In genomic region chr16:65234721-65235320, GRCh38 we compare ENCODE assay signal across 7 cellular contexts.
DNase-seq lines count a peak whose midpoint lies in the region; TF ChIP-seq lines count a peak whose summit lies in the region.
"Not testable (repeated sequence)": the region's sequence is repeated elsewhere in the genome, so short reads cannot be mapped to it uniquely, and the experiment has no call there.

No MANE protein-coding gene starts in this region.

- H2BK120ac ChIP-seq in H9 (ENCODE audit: low read depth, low read length, poor library complexity, severe bottlenecking): not testable (repeated sequence)
- peak overlapping the region; percentile 96 for H2BK120ac ChIP-seq in mesendoderm (ENCODE audit: low read depth, low read length)

- H3K9me3 ChIP-seq in H9 (ENCODE audit: control insufficient read depth, low read depth, low read length); NT2/D1 (ENCODE audit: insufficient read depth, low read length); iPS-15b (ENCODE audit: control insufficient read depth, insufficient read depth, low read length): not testable (repeated sequence)

- DNase-seq in ELF-1 (ENCODE audit: low read depth, low spot score): peak; percentile 72
- DNase-seq in H9: peak; percentile 68
- not testable (repeated sequence) for DNase-seq in NT2/D1 (ENCODE audit: low read depth, low spot score); endothelial cell (ENCODE audit: low spot score); type B pancreatic cell (ENCODE audit: extremely low spot score, unreplicated experiment)
- DNase-seq in mesendoderm: peak; percentile 84

- not testable (repeated sequence) for H3K27me3 ChIP-seq in H9 (ENCODE audit: insufficient read depth, low read length); NT2/D1 (ENCODE audit: insufficient read depth, insufficient read length); iPS-15b (ENCODE audit: control insufficient read depth, insufficient read depth, low read length); mesendoderm (ENCODE audit: insufficient read depth, low read length, poor library complexity)

- not testable (repeated sequence) for H3K79me2 ChIP-seq in H9 (ENCODE audit: insufficient read depth, low read length)
- H3K79me2 ChIP-seq in mesendoderm (ENCODE audit: control insufficient read depth, insufficient read depth, low read length): peaks cover 13% of the 10 kb centered on the region

- WGBS in H9 (ENCODE audit: extremely low coverage, insufficient read length, low lambda C conversion rate): no CpG with 5 or more reads among the region's 16 CpGs
- no CpG with 5 or more reads among the region's 16 CpGs for WGBS in mesendoderm (ENCODE audit: extremely low coverage, insufficient coverage, low lambda C conversion rate)

- H2BK20ac ChIP-seq in H9 (ENCODE audit: low read depth, low read length, poor library complexity, severe bottlenecking): not testable (repeated sequence)

- not testable (repeated sequence) for H2AFZ ChIP-seq in H9 (ENCODE audit: low read length)

- H2BK12ac ChIP-seq in H9 (ENCODE audit: insufficient read length, low read depth, low read length): not testable (repeated sequence)

- H3K27me3 Mint-ChIP-seq in H9 (ENCODE audit: low read depth): not testable (repeated sequence)
- peaks cover 11% of the 10 kb centered on the region for H3K27me3 Mint-ChIP-seq in endothelial cell (ENCODE audit: unreplicated experiment)
- peaks cover 48% of the 10 kb centered on the region for H3K27me3 Mint-ChIP-seq in type B pancreatic cell

- H3K23me2 ChIP-seq in H9 (ENCODE audit: insufficient read length, low read depth, low read length, poor library complexity, severe bottlenecking): not testable (repeated sequence)

- not testable (repeated sequence) for H2BK5ac ChIP-seq in H9 (ENCODE audit: insufficient read length, low read length); mesendoderm (ENCODE audit: low read length)

- not testable (repeated sequence) for H3K23ac ChIP-seq in H9 (ENCODE audit: insufficient read length, low read depth, low read length); mesendoderm (ENCODE audit: low read length)

- H3K56ac ChIP-seq in H9 (ENCODE audit: insufficient read length, low read depth, low read length): not testable (repeated sequence)
- H3K56ac ChIP-seq in mesendoderm (ENCODE audit: low read length): peak overlapping the region; percentile 90

- H3K27ac Mint-ChIP-seq in H9: peak overlapping the region; percentile 61 to 98 (median 96); a peak in 6 of 7 replicates
- not testable (repeated sequence) for H3K27ac Mint-ChIP-seq in endothelial cell (ENCODE audit: unreplicated experiment)
- peak overlapping the region; percentile 18 for H3K27ac Mint-ChIP-seq in type B pancreatic cell

- H3K9me3 Mint-ChIP-seq in H9; endothelial cell (ENCODE audit: unreplicated experiment); type B pancreatic cell: not testable (repeated sequence)

- H3K9ac ChIP-seq in H9 (ENCODE audit: extremely low read depth, insufficient read length, low read length) (peak overlapping the region; percentile 80), NT2/D1 (ENCODE audit: insufficient read length, low read depth) (peak overlapping the region; percentile 90), iPS-15b (ENCODE audit: low read depth, low read length) (peak overlapping the region; percentile 97), mesendoderm (ENCODE audit: low read length) (peak overlapping the region; percentile 80)

- H4K5ac ChIP-seq in H9 (ENCODE audit: insufficient read length, low read depth, low read length); mesendoderm (ENCODE audit: low read length): not testable (repeated sequence)

- not testable (repeated sequence) for H2AK5ac ChIP-seq in H9 (ENCODE audit: insufficient read length, low read length); mesendoderm (ENCODE audit: low read length)

- not testable (repeated sequence) for H4K91ac ChIP-seq in H9 (ENCODE audit: insufficient read length, low read depth, low read length)

- not testable (repeated sequence) for H3T11ph ChIP-seq in H9 (ENCODE audit: low read length)

- not testable (repeated sequence) for H3K14ac ChIP-seq in H9 (ENCODE audit: insufficient read depth, low read length)

- not testable (repeated sequence) for H4K20me1 ChIP-seq in H9 (ENCODE audit: control insufficient read depth, insufficient read depth, insufficient read length)

- H3K4me3 ChIP-seq in NT2/D1 (ENCODE audit: insufficient read length, low read depth): peak overlapping the region; percentile 74
- peak overlapping the region; percentile 63 for H3K4me3 ChIP-seq in iPS-15b (ENCODE audit: low read depth, low read length)
- peak overlapping the region; percentile 56 for H3K4me3 ChIP-seq in mesendoderm (ENCODE audit: low read length)

- not testable (repeated sequence) for TF ChIP-seq CTCF in H9 (conservative IDR thresholded peaks at IDR 0.05); endothelial cell (IDR thresholded peaks at IDR 0.05; ENCODE audit: unreplicated experiment); type B pancreatic cell (conservative IDR thresholded peaks at IDR 0.05)

- H3K4me3 Mint-ChIP-seq in H9 (peak overlapping the region; percentile 86 to 87), endothelial cell (ENCODE audit: unreplicated experiment) (peak overlapping the region; percentile 57)
- H3K4me3 Mint-ChIP-seq in type B pancreatic cell: not testable (repeated sequence)

- H3K4ac ChIP-seq in H9 (ENCODE audit: low read depth, low read length): not testable (repeated sequence)
- H3K4ac ChIP-seq in mesendoderm (ENCODE audit: low read depth, low read length): peak overlapping the region; percentile 96

- H3K4me2 ChIP-seq in H9 (ENCODE audit: insufficient read depth, insufficient read length, low read length); mesendoderm (ENCODE audit: low read length): not testable (repeated sequence)

- not testable (repeated sequence) for H2BK15ac ChIP-seq in H9 (ENCODE audit: low read depth, low read length); mesendoderm (replicated peaks; ENCODE audit: low read depth)

- not testable (repeated sequence) for H3K36me3 ChIP-seq in NT2/D1 (ENCODE audit: insufficient read depth, insufficient read length, low read length); iPS-15b (ENCODE audit: control insufficient read depth, insufficient read depth, low read length); mesendoderm (ENCODE audit: control insufficient read depth, insufficient read depth, low read length)

- H3K36me3 Mint-ChIP-seq in H9 (ENCODE audit: insufficient read depth in 1 of 3, low read depth in 3 of 3): peaks cover 0 to 32% (median 28%) of the 10 kb centered on the region in 3 experiments; a peak in 5 of 7 replicates
- not testable (repeated sequence) for H3K36me3 Mint-ChIP-seq in endothelial cell (ENCODE audit: low read depth, unreplicated experiment); type B pancreatic cell

- not testable (repeated sequence) for H3K18ac ChIP-seq in H9 (ENCODE audit: insufficient read length, low read depth, low read length)
- peak overlapping the region; percentile 80 for H3K18ac ChIP-seq in mesendoderm (ENCODE audit: low read length)

- H3K4me1 Mint-ChIP-seq in H9: peaks cover 33 to 38% of the 10 kb centered on the region in 2 experiments
- H3K4me1 Mint-ChIP-seq in endothelial cell (ENCODE audit: unreplicated experiment): peaks cover 31% of the 10 kb centered on the region
- H3K4me1 Mint-ChIP-seq in type B pancreatic cell (ENCODE audit: unreplicated experiment): peaks cover 16% of the 10 kb centered on the region

- H3K27ac ChIP-seq in H9 (ENCODE audit: insufficient read length, low read depth, low read length) (peak overlapping the region; percentile 52), mesendoderm (ENCODE audit: low read depth, low read length) (peak overlapping the region; percentile 95)

- H3K4me1 ChIP-seq in H9 (ENCODE audit: insufficient read depth, low read length); NT2/D1 (ENCODE audit: insufficient read depth, insufficient read length); mesendoderm (ENCODE audit: control insufficient read depth, low read depth, low read length): not testable (repeated sequence)
- H3K4me1 ChIP-seq in iPS-15b (ENCODE audit: control insufficient read depth, insufficient read depth, low read length): peaks cover 13% of the 10 kb centered on the region

- H4K8ac ChIP-seq in H9 (replicated peaks; ENCODE audit: insufficient read length, low read depth, low read length): not testable (repeated sequence)
- peak overlapping the region; percentile 65 for H4K8ac ChIP-seq in mesendoderm (ENCODE audit: low read depth, low read length)

- not testable (repeated sequence) for H3K79me1 ChIP-seq in H9 (ENCODE audit: insufficient read depth, low read depth, low read length, poor library complexity, severe bottlenecking); mesendoderm (ENCODE audit: low read length)
